In the genomic region with DNA sequence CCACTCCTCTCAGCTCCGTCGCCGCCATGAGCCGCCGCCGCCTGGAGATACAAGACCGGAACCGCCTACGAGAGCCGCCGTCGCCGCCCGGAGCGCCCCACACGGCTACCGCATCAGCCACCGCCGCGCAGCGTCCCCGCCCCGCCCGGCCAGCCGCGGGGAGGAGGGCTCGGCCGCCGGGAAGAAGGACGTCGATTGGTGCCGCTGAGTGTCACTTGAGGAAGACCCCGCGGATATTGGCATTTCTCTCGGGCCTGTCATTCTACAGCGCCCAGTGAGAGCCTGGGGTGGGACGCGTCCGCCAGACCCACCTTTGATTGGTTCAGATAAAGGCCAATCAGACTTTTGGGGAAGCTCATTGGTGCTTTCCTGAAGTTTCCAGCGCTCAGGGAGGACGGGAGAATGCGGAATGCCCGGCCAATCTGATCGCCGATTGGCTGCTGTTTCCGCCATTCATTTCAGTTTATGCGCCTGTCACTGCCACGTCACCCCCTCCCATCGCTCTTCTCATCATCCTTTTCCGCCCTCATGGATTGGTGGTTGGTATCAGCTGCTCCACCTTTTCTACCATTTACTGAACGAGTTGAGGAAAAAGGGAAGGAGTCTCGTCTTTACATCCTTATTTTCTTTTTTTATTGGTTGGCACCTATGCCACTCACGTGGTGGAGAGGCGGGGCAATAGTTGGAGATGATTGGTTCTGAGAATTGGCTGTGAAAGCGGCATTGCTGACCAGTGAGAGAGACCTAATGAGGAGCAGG, we compare ENCODE assay signal across 2 cellular contexts.
TF ChIP-seq lines count a peak whose summit lies in the region.

A gene with protein sequence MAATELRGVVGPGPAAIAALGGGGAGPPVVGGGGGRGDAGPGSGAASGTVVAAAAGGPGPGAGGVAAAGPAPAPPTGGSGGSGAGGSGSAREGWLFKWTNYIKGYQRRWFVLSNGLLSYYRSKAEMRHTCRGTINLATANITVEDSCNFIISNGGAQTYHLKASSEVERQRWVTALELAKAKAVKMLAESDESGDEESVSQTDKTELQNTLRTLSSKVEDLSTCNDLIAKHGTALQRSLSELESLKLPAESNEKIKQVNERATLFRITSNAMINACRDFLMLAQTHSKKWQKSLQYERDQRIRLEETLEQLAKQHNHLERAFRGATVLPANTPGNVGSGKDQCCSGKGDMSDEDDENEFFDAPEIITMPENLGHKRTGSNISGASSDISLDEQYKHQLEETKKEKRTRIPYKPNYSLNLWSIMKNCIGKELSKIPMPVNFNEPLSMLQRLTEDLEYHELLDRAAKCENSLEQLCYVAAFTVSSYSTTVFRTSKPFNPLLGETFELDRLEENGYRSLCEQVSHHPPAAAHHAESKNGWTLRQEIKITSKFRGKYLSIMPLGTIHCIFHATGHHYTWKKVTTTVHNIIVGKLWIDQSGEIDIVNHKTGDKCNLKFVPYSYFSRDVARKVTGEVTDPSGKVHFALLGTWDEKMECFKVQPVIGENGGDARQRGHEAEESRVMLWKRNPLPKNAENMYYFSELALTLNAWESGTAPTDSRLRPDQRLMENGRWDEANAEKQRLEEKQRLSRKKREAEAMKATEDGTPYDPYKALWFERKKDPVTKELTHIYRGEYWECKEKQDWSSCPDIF (minus strand): TSS at position 138 of the 759 bp plus-strand sequence. CDS start 110 bp downstream, at position 28.

TF ChIP-seq in HCT116, 20 proteins besides CTCF, POLR2A, EP300 and RAD21 (continued from another document):
- TF ChIP-seq POLR2AphosphoS5 (IDR thresholded peaks at IDR 0.05; ENCODE audit: low read depth, low read length) (peak; percentile 59; the same call in 1 of the 2 replicates), ELF1 (IDR thresholded peaks at IDR 0.05; ENCODE audit: borderline replicate concordance, low read depth) (peak; percentile 67; the same call in 1 of the 2 replicates), SRF (IDR thresholded peaks at IDR 0.05; ENCODE audit: low read depth) (peak; percentile 52; the same call in 1 of the 2 replicates), TCF7L2 (IDR thresholded peaks at IDR 0.05; ENCODE audit: borderline replicate concordance, extremely low read depth, insufficient read depth, insufficient read length) (no peak)
- TF ChIP-seq, protein P1, sequence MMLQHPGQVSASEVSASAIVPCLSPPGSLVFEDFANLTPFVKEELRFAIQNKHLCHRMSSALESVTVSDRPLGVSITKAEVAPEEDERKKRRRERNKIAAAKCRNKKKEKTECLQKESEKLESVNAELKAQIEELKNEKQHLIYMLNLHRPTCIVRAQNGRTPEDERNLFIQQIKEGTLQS (IDR thresholded peaks at IDR 0.05), result no peak

TF ChIP-seq in neural cell, 6 proteins besides CTCF, POLR2A, EP300 and RAD21 (continued from another document):
- TF ChIP-seq, protein P2, sequence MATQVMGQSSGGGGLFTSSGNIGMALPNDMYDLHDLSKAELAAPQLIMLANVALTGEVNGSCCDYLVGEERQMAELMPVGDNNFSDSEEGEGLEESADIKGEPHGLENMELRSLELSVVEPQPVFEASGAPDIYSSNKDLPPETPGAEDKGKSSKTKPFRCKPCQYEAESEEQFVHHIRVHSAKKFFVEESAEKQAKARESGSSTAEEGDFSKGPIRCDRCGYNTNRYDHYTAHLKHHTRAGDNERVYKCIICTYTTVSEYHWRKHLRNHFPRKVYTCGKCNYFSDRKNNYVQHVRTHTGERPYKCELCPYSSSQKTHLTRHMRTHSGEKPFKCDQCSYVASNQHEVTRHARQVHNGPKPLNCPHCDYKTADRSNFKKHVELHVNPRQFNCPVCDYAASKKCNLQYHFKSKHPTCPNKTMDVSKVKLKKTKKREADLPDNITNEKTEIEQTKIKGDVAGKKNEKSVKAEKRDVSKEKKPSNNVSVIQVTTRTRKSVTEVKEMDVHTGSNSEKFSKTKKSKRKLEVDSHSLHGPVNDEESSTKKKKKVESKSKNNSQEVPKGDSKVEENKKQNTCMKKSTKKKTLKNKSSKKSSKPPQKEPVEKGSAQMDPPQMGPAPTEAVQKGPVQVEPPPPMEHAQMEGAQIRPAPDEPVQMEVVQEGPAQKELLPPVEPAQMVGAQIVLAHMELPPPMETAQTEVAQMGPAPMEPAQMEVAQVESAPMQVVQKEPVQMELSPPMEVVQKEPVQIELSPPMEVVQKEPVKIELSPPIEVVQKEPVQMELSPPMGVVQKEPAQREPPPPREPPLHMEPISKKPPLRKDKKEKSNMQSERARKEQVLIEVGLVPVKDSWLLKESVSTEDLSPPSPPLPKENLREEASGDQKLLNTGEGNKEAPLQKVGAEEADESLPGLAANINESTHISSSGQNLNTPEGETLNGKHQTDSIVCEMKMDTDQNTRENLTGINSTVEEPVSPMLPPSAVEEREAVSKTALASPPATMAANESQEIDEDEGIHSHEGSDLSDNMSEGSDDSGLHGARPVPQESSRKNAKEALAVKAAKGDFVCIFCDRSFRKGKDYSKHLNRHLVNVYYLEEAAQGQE (IDR thresholded peaks at IDR 0.05; ENCODE audit: borderline replicate concordance), result peak; percentile 62
- TF ChIP-seq TAF1 (IDR thresholded peaks at IDR 0.05; ENCODE audit: low read depth), result no peak
TF ChIP-seq in neural cell: peak in this region for 4.
